ENCODE assay signal across 26 cellular contexts in the genomic region with DNA sequence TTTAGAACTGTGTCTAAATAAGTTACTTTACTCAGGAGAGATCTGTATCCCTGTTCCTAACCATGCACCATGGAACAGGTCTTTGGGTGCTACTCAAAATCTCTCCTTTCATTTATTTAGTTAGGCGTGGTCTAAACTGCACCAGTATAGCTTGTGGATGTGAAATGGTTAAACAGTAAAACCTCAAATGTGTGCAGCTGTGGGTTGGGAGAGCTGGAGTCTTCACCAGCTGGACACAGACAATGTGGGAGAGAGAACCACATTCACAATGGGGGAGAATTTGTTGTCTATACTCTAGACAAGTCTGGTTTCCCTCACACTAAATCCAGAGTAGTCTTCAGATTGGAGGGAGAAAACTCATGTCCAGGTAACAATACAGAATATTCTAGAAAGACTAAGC. TPM values are rescaled to one million over a fixed set of nuclear protein-coding genes. Genes with fewer than 3 reads are reported as not detected.
DNase-seq lines count a peak whose midpoint lies in the region; ATAC-seq lines count a peak whose summit lies in the region.
"Had no signal": no experiment of that assay in that cellular context is flagged by ENCODE, and none has a peak within 500 bp of the region (broad histone marks: within the 10 kb centered on the region; RNA-seq: fewer than 3 reads in every experiment).

No MANE protein-coding gene starts in this region.

- peaks cover 72% of the 10 kb centered on the region for H3K4me1 Mint-ChIP-seq in activated naive CD8-positive, alpha-beta T cell treated with anti-CD3 and anti-CD28 coated beads for 36 hours
- H3K4me1 Mint-ChIP-seq in activated naive CD8-positive, alpha-beta T cell treated with anti-CD3 and anti-CD28 coated beads, Interleukin-2, amount 50 U/mL, for 24 hours = peaks cover 83% of the 10 kb centered on the region
- H3K4me1 Mint-ChIP-seq in T-cell = peaks cover 68 to 83% (median 71%) of the 10 kb centered on the region in 3 donors
- H3K4me1 Mint-ChIP-seq: brain, neural progenitor cell had no signal

- H3K4me3 ChIP-seq in thymus (ENCODE audit: low read length) = no peak overlapping the region
- H3K4me3 ChIP-seq: mucosa of descending colon, neural progenitor cell, sigmoid colon had no signal

- peaks cover 44% of the 10 kb centered on the region for H3K4me1 ChIP-seq in thymus (ENCODE audit: control insufficient read depth, insufficient read depth, low read length)
- H3K4me1 ChIP-seq: Caco-2, neural progenitor cell, sigmoid colon had no signal

- no peak for DNase-seq in activated naive CD8-positive, alpha-beta T cell treated with anti-CD3 and anti-CD28 coated beads for 36 hours
- no peak for DNase-seq in activated naive CD8-positive, alpha-beta T cell treated with anti-CD3 and anti-CD28 coated beads, Interleukin-2, amount 50 U/mL, for 24 hours
- DNase-seq in T-cell (no peak), NCI-H187 (lab: John Stamatoyannopoulos, UW) (no peak), COLO829 (ENCODE audit: low spot score) (no peak), NCI-H2107 treated with DMSO at 0.1 percent for 48 hours (lab: John Stamatoyannopoulos, UW; ENCODE audit: unreplicated experiment) (no peak)
- DNase-seq: activated CD4-positive, alpha-beta T cell treated with anti-CD3 and anti-CD28 coated beads, Interleukin-2, amount 50 U/mL, for 1 hour; activated CD8-positive, alpha-beta memory T cell treated with anti-CD3 and anti-CD28 coated beads, Interleukin-2, amount 50 U/mL, for 4 hours; activated effector memory CD4-positive, alpha-beta T cell treated with Interleukin-2 at 50 U/mL for 16 hours; Caco-2; DMS79; mucosa of descending colon; NCI-H1092; NCI-H1930; NCI-H69; OCI-M1; Right ventricle myocardium superior; sigmoid colon had no signal

- POLR2A ChIA-PET in T-cell (lab: Charles Lee) = no interaction called here

- H3K27ac ChIP-seq in thymus (ENCODE audit: low read depth) = peak overlapping the region; percentile 9
- H3K27ac ChIP-seq: neural progenitor cell, sigmoid colon had no signal

- 22% methylated on average over 1 of the region's 1 CpG for WGBS in thymus

- no peaks in the 10 kb centered on the region for H3K9me3 ChIP-seq in thymus (ENCODE audit: control insufficient read depth)
- H3K9me3 ChIP-seq: Caco-2, mucosa of descending colon, sigmoid colon had no signal

- H3K36me3 Mint-ChIP-seq in activated naive CD8-positive, alpha-beta T cell treated with anti-CD3 and anti-CD28 coated beads for 36 hours = peaks cover 26% of the 10 kb centered on the region
- peaks cover 2% of the 10 kb centered on the region for H3K36me3 Mint-ChIP-seq in activated naive CD8-positive, alpha-beta T cell treated with anti-CD3 and anti-CD28 coated beads, Interleukin-2, amount 50 U/mL, for 24 hours (ENCODE audit: low read depth)
- no peaks in the 10 kb centered on the region for H3K36me3 Mint-ChIP-seq in T-cell
- H3K36me3 Mint-ChIP-seq: brain, neural progenitor cell, type B pancreatic cell had no signal

- H3K4me3 Mint-ChIP-seq in activated naive CD8-positive, alpha-beta T cell treated with anti-CD3 and anti-CD28 coated beads for 36 hours = no peak overlapping the region
- no peak overlapping the region for H3K4me3 Mint-ChIP-seq in activated naive CD8-positive, alpha-beta T cell treated with anti-CD3 and anti-CD28 coated beads, Interleukin-2, amount 50 U/mL, for 24 hours
- H3K4me3 Mint-ChIP-seq in T-cell = peak overlapping the region in 1 of 3 donors; percentile 43
- H3K4me3 Mint-ChIP-seq: brain, neural progenitor cell, type B pancreatic cell had no signal

- peaks cover 4% of the 10 kb centered on the region for H3K36me3 ChIP-seq in thymus (ENCODE audit: control insufficient read depth, insufficient read depth)
- H3K36me3 ChIP-seq: neural progenitor cell, sigmoid colon had no signal

- no peaks in the 10 kb centered on the region for H3K27me3 Mint-ChIP-seq in activated naive CD8-positive, alpha-beta T cell treated with anti-CD3 and anti-CD28 coated beads for 36 hours
- H3K27me3 Mint-ChIP-seq in activated naive CD8-positive, alpha-beta T cell treated with anti-CD3 and anti-CD28 coated beads, Interleukin-2, amount 50 U/mL, for 24 hours = no peaks in the 10 kb centered on the region
- no peaks in the 10 kb centered on the region for H3K27me3 Mint-ChIP-seq in T-cell
- H3K27me3 Mint-ChIP-seq: IgD-negative memory B cell had no signal

- ATAC-seq in activated naive CD8-positive, alpha-beta T cell treated with anti-CD3 and anti-CD28 coated beads, Interleukin-2, amount 50 U/mL, for 24 hours = no peak
- ATAC-seq in HG03354 (IDR thresholded peaks at IDR 0.05; ENCODE audit: poor library complexity, severe bottlenecking, unreplicated experiment) (peak; percentile 2), T-cell (replicated peaks in 1 of 4) (no peak)
- ATAC-seq: mucosa of descending colon had no signal

- peaks cover 7% of the 10 kb centered on the region for H3K9me3 Mint-ChIP-seq in activated naive CD8-positive, alpha-beta T cell treated with anti-CD3 and anti-CD28 coated beads for 36 hours
- H3K9me3 Mint-ChIP-seq in activated naive CD8-positive, alpha-beta T cell treated with anti-CD3 and anti-CD28 coated beads, Interleukin-2, amount 50 U/mL, for 24 hours = no peaks in the 10 kb centered on the region
- peaks cover 0 to 4% (median 0%) of the 10 kb centered on the region in 3 donors for H3K9me3 Mint-ChIP-seq in T-cell
- H3K9me3 Mint-ChIP-seq: IgD-negative memory B cell, neural progenitor cell had no signal

- CTCF ChIA-PET in T-cell (lab: Charles Lee) = interaction anchor here in 1 of 2 donors (1.1 to 1.7 kb wide), 2 partner anchors 16 to 68 kb away, joined by 3 read pairs; no protein-coding TSS in a partner anchor

- H3K27me3 ChIP-seq in thymus (ENCODE audit: control insufficient read depth, insufficient read depth) = no peaks in the 10 kb centered on the region
- H3K27me3 ChIP-seq: neural progenitor cell, sigmoid colon had no signal

- H3K27ac Mint-ChIP-seq in activated naive CD8-positive, alpha-beta T cell treated with anti-CD3 and anti-CD28 coated beads for 36 hours = peak overlapping the region; percentile 52
- no peak overlapping the region for H3K27ac Mint-ChIP-seq in activated naive CD8-positive, alpha-beta T cell treated with anti-CD3 and anti-CD28 coated beads, Interleukin-2, amount 50 U/mL, for 24 hours
- H3K27ac Mint-ChIP-seq in T-cell = peak overlapping the region; percentile 72 to 77
- H3K27ac Mint-ChIP-seq: brain, neural progenitor cell, type B pancreatic cell had no signal

RNA-seq across cellular contexts. Expression of a gene that starts 31.2 kb away (rescaled TPM):
- total RNA-seq in activated naive CD8-positive, alpha-beta T cell treated with anti-CD3 and anti-CD28 coated beads for 36 hours = 100 to 1,000 TPM; 220 to 225 TPM
- total RNA-seq in T-cell = 100 to 1,000 TPM; 429 to 525 (median 494) TPM
- 99.0 TPM for polyA plus RNA-seq in thymus
- total RNA-seq: A172, Caco-2 had no signal
- polyA plus RNA-seq: keratinocyte had no signal
